Comparison of ENCODE assay signal across 1 cellular context in genomic region chr1:2592672-2593071, GRCh38.
TF ChIP-seq lines count a peak whose summit lies in the region.

No MANE protein-coding gene starts in this region.

TF ChIP-seq in H1, 55 proteins besides CTCF, POLR2A, EP300 and RAD21:
- no peak for TF ChIP-seq CBX5 (IDR thresholded peaks at IDR 0.05; ENCODE audit: low read depth, low read length)
- TF ChIP-seq SP1 (IDR thresholded peaks at IDR 0.05; ENCODE audit: low read depth, low read length) = no peak
- TF ChIP-seq NANOG (IDR thresholded peaks at IDR 0.05; ENCODE audit: insufficient read depth, low read depth, low read length, poor library complexity, severe bottlenecking) = no peak
- TF ChIP-seq YY1 (IDR thresholded peaks at IDR 0.05; ENCODE audit: low read depth, low read length) = no peak
- TF ChIP-seq KDM1A (IDR thresholded peaks at IDR 0.05; ENCODE audit: borderline replicate concordance, low read length) = no peak
- no peak for TF ChIP-seq TEAD4 (IDR thresholded peaks at IDR 0.05; ENCODE audit: low read depth, low read length)
- no peak for TF ChIP-seq SIN3A (conservative IDR thresholded peaks at IDR 0.05 in 1 of 2, IDR thresholded peaks at IDR 0.05 in 1 of 2; ENCODE audit: low read depth in 1 of 2, low read length in 2 of 2)
- TF ChIP-seq GTF2F1 (IDR thresholded peaks at IDR 0.05; ENCODE audit: borderline replicate concordance, low read depth, low read length) = no peak
- no peak for TF ChIP-seq JUN (IDR thresholded peaks at IDR 0.05; ENCODE audit: low read depth, low read length)
- no peak for TF ChIP-seq SIRT6 (IDR thresholded peaks at IDR 0.05; ENCODE audit: low read length)
- TF ChIP-seq CHD2 (IDR thresholded peaks at IDR 0.05; ENCODE audit: low read length) = no peak
- no peak for TF ChIP-seq CHD7 (IDR thresholded peaks at IDR 0.05; ENCODE audit: insufficient replicate concordance, low read length)
- no peak for TF ChIP-seq EGR1 (IDR thresholded peaks at IDR 0.05; ENCODE audit: borderline replicate concordance, low read depth, low read length)
- TF ChIP-seq ATF2 (IDR thresholded peaks at IDR 0.05; ENCODE audit: low read length) = no peak
- TF ChIP-seq KDM5A (IDR thresholded peaks at IDR 0.05; ENCODE audit: low read length) = no peak
- TF ChIP-seq BRCA1 (IDR thresholded peaks at IDR 0.05; ENCODE audit: low read depth, low read length) = no peak
- no peak for TF ChIP-seq ZNF274 (IDR thresholded peaks at IDR 0.05; ENCODE audit: borderline replicate concordance, extremely low read depth, low read length)
- TF ChIP-seq ASH2L (IDR thresholded peaks at IDR 0.05; ENCODE audit: low read length) = no peak
- no peak for TF ChIP-seq SUZ12 (IDR thresholded peaks at IDR 0.05; ENCODE audit: low read length)
